ENCODE assay signal across 11 cellular contexts in the genomic region with DNA sequence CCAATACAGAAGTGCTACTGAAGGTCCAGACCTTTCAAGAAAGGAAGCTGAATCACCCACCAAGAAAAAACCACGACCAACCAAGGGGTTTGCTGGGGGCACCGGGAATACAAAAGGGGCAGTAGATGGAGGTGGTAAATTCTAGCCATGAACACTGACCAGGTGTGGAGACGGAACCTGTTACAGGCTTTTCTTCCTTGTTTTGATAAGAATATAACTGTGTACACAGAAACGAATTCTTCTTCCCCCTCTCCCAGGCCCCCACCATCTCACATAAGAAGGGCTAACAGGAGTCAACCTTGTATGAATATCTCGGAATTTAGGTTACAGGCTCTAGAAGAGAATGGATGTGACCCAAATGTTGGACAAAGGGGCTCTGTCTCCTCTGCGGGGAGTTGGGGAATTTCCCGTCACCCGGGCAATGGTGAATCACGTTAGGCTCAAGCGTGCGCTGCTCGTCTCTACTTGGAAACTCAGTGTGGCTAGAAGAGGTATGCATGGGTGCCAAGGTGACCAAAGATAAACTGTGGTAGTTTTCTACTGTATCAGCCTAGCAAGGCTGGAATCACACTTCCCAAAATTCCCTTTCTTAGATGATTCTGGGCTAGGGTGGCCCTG.
DNase-seq lines count a peak whose midpoint lies in the region; ATAC-seq and TF ChIP-seq lines count a peak whose summit lies in the region.
"Had no signal": no experiment of that assay in that cellular context is flagged by ENCODE, and none has a peak within 500 bp of the region (broad histone marks: within the 10 kb centered on the region; RNA-seq: fewer than 3 reads in every experiment).

No MANE protein-coding gene starts in this region.

- ATAC-seq in activated naive CD8-positive, alpha-beta T cell treated with anti-CD3 and anti-CD28 coated beads, Interleukin-2, amount 50 U/mL, for 24 hours: peak; percentile 29
- ATAC-seq in GM19395 (IDR thresholded peaks at IDR 0.05; ENCODE audit: unreplicated experiment) (no peak), GM18867 (IDR thresholded peaks at IDR 0.05; ENCODE audit: unreplicated experiment) (no peak), HG02840 (IDR thresholded peaks at IDR 0.05; ENCODE audit: low FRiP score, unreplicated experiment) (no peak)

- peaks cover 5% of the 10 kb centered on the region for H3K36me3 Mint-ChIP-seq in activated naive CD8-positive, alpha-beta T cell treated with anti-CD3 and anti-CD28 coated beads, Interleukin-2, amount 50 U/mL, for 24 hours (ENCODE audit: low read depth)

- H3K4me3 ChIP-seq in AG04450 (ENCODE audit: low read depth, low read length) (no peak overlapping the region), GM12865 (ENCODE audit: low read depth, low read length) (no peak overlapping the region)

- no peaks in the 10 kb centered on the region; the same call in 1 of the 2 replicates for H3K9me3 ChIP-seq in AG04450 (ENCODE audit: control insufficient read depth, insufficient read depth, low read length)

- no peaks in the 10 kb centered on the region for H3K27me3 ChIP-seq in AG04450 (ENCODE audit: control insufficient read depth, insufficient read depth, low read length)

- no peak overlapping the region for H3K27ac Mint-ChIP-seq in activated naive CD8-positive, alpha-beta T cell treated with anti-CD3 and anti-CD28 coated beads, Interleukin-2, amount 50 U/mL, for 24 hours

- peak overlapping the region; percentile 11 for H3K27ac ChIP-seq in AG04450 (ENCODE audit: low read depth, low read length)

- H3K4me3 Mint-ChIP-seq in activated naive CD8-positive, alpha-beta T cell treated with anti-CD3 and anti-CD28 coated beads, Interleukin-2, amount 50 U/mL, for 24 hours: no peak overlapping the region

- POLR2A ChIA-PET in AG04450 (lab: Yijun Ruan, JAX): no interaction called here

- TF ChIP-seq CTCF in AG04450 (IDR thresholded peaks at IDR 0.05; ENCODE audit: low read depth, low read length) (no peak), GM12865 (IDR thresholded peaks at IDR 0.05; ENCODE audit: insufficient read depth, low read depth, low read length, missing control alignments) (no peak)

- H3K9me3 Mint-ChIP-seq in activated naive CD8-positive, alpha-beta T cell treated with anti-CD3 and anti-CD28 coated beads, Interleukin-2, amount 50 U/mL, for 24 hours: no peaks in the 10 kb centered on the region

- DNase-seq in AG04450 (ENCODE audit: low read depth, low spot score) (no peak), GM12865 (ENCODE audit: low read depth) (peak; percentile 20), kidney glomerular epithelial cell (lab: John Stamatoyannopoulos, UW) (peak; percentile 84), erythroblast (lab: John Stamatoyannopoulos, UW) (no peak)
- DNase-seq in activated naive CD8-positive, alpha-beta T cell treated with anti-CD3 and anti-CD28 coated beads, Interleukin-2, amount 50 U/mL, for 24 hours: peak; percentile 43
- DNase-seq: dermis blood vessel endothelial cell, foreskin melanocyte, occipital lobe had no signal

- H3K4me1 Mint-ChIP-seq in activated naive CD8-positive, alpha-beta T cell treated with anti-CD3 and anti-CD28 coated beads, Interleukin-2, amount 50 U/mL, for 24 hours: peaks cover 68% of the 10 kb centered on the region

- no peaks in the 10 kb centered on the region for H3K27me3 Mint-ChIP-seq in activated naive CD8-positive, alpha-beta T cell treated with anti-CD3 and anti-CD28 coated beads, Interleukin-2, amount 50 U/mL, for 24 hours

- no peak for TF ChIP-seq POLR2A in erythroblast (IDR thresholded peaks at IDR 0.05; ENCODE audit: low read length)

- CTCF ChIA-PET in AG04450 (lab: Charles Lee): no interaction called here

Comparison
In these comparisons a context has a peak if more than half of its experiments do, and no peak if none do; other contexts are left out.
1. DNase-seq: peak in GM12865 (single experiment), activated naive CD8-positive, alpha-beta T cell treated with anti-CD3 and anti-CD28 coated beads, Interleukin-2, amount 50 U/mL, for 24 hours (single experiment) and kidney glomerular epithelial cell (single experiment); none in AG04450 (single experiment) and erythroblast (0 of 2).